Comparison of ENCODE assay signal across 16 cellular contexts in genomic region chr1:195082183-195082582, GRCh38.
"Had no signal": no experiment of that assay in that cellular context is flagged by ENCODE, and none has a peak within 500 bp of the region (broad histone marks: within the 10 kb centered on the region; RNA-seq: fewer than 3 reads in every experiment).

No MANE protein-coding gene starts in this region.

- ATAC-seq: activated naive CD8-positive, alpha-beta T cell treated with anti-CD3 and anti-CD28 coated beads, Interleukin-2, amount 50 U/mL, for 24 hours; heart left ventricle; natural killer cell; sciatic nerve; stimulated activated naive B cell treated with anti-CD40 and anti-IgM and Interleukin-4, amounts not matched to agents 10 μg/mL and 1 μg/mL and 100 μg/mL, for 72 hours had no signal

- H3K9me3 ChIP-seq: heart left ventricle, prostate gland, spleen had no signal

- H3K4me1 ChIP-seq: heart left ventricle, prostate gland, spleen had no signal

- H3K27me3 ChIP-seq: heart left ventricle, spleen had no signal

- H3K4me1 Mint-ChIP-seq: activated naive CD8-positive, alpha-beta T cell treated with anti-CD3 and anti-CD28 coated beads, Interleukin-2, amount 50 U/mL, for 24 hours; central memory CD8-positive, alpha-beta T cell; natural killer cell had no signal

- H3K36me3 Mint-ChIP-seq: stimulated activated naive B cell treated with anti-CD40 and anti-IgM and Interleukin-4, amounts not matched to agents 10 μg/mL and 1 μg/mL and 100 μg/mL, for 72 hours had no signal

- H3K27ac ChIP-seq: heart left ventricle, prostate gland, spleen had no signal

- DNase-seq: activated CD4-positive, alpha-beta T cell treated with anti-CD3 and anti-CD28 coated beads for 4 hours; activated naive CD4-positive, alpha-beta T cell; activated naive CD8-positive, alpha-beta T cell treated with anti-CD3 and anti-CD28 coated beads, Interleukin-2, amount 50 U/mL, for 24 hours; erythroblast; heart left ventricle; natural killer cell; nucleus accumbens; spleen; stimulated activated CD4-positive, alpha-beta T cell treated with anti-CD3 and anti-CD28 coated beads, Interleukin-2, amount 100 ng/mL, for 24 hours; stimulated activated naive B cell treated with anti-CD40 and anti-IgM and Interleukin-4, amounts not matched to agents 10 μg/mL and 1 μg/mL and 100 μg/mL, for 72 hours; trophoblast cell had no signal

- H3K27me3 Mint-ChIP-seq: activated naive CD8-positive, alpha-beta T cell treated with anti-CD3 and anti-CD28 coated beads, Interleukin-2, amount 50 U/mL, for 24 hours; central memory CD8-positive, alpha-beta T cell; dendritic cell treated with granulocyte-macrophage colony-stimulating factor and Interleukin-4, amounts not matched to agents 40 ng/mL and 50 ng/mL, for 4 days; stimulated activated naive B cell treated with anti-CD40 and anti-IgM and Interleukin-4, amounts not matched to agents 10 μg/mL and 1 μg/mL and 100 μg/mL, for 72 hours had no signal

- H3K4me3 ChIP-seq: heart left ventricle, prostate gland, spleen had no signal

- H3K9me3 Mint-ChIP-seq: activated naive CD8-positive, alpha-beta T cell treated with anti-CD3 and anti-CD28 coated beads, Interleukin-2, amount 50 U/mL, for 24 hours; activated T-helper 1 cell treated with anti-CD3 and anti-CD28 coated beads, Interleukin-12 subunit alpha, Interleukin-12 subunit beta, Interleukin-2, Interleukin-4 antibody, amounts not matched to agents 30 ng/mL and 10 ng/mL and 1 ng/mL, durations not matched to agents 14 hours and 24 hours and 36 hours; stimulated activated naive B cell treated with anti-CD40 and anti-IgM and Interleukin-4, amounts not matched to agents 10 μg/mL and 1 μg/mL and 100 μg/mL, for 72 hours had no signal

- H3K36me3 ChIP-seq: heart left ventricle, prostate gland, spleen had no signal

- H3K4me3 Mint-ChIP-seq: activated naive CD8-positive, alpha-beta T cell treated with anti-CD3 and anti-CD28 coated beads, Interleukin-2, amount 50 U/mL, for 24 hours; activated T-helper 1 cell treated with anti-CD3 and anti-CD28 coated beads, Interleukin-12 subunit alpha, Interleukin-12 subunit beta, Interleukin-2, Interleukin-4 antibody, amounts not matched to agents 30 ng/mL and 10 ng/mL and 1 ng/mL, durations not matched to agents 14 hours and 24 hours and 36 hours; central memory CD8-positive, alpha-beta T cell; dendritic cell treated with granulocyte-macrophage colony-stimulating factor and Interleukin-4, amounts not matched to agents 40 ng/mL and 50 ng/mL, for 4 days; natural killer cell; stimulated activated naive B cell treated with anti-CD40 and anti-IgM and Interleukin-4, amounts not matched to agents 10 μg/mL and 1 μg/mL and 100 μg/mL, for 72 hours had no signal

- H3K27ac Mint-ChIP-seq: activated naive CD8-positive, alpha-beta T cell treated with anti-CD3 and anti-CD28 coated beads, Interleukin-2, amount 50 U/mL, for 24 hours; activated T-helper 1 cell treated with anti-CD3 and anti-CD28 coated beads, Interleukin-12 subunit alpha, Interleukin-12 subunit beta, Interleukin-2, Interleukin-4 antibody, amounts not matched to agents 30 ng/mL and 10 ng/mL and 1 ng/mL, durations not matched to agents 14 hours and 24 hours and 36 hours; dendritic cell treated with granulocyte-macrophage colony-stimulating factor and Interleukin-4, amounts not matched to agents 40 ng/mL and 50 ng/mL, for 4 days; natural killer cell; stimulated activated naive B cell treated with anti-CD40 and anti-IgM and Interleukin-4, amounts not matched to agents 10 μg/mL and 1 μg/mL and 100 μg/mL, for 72 hours had no signal
